Comparison of ENCODE assay signal across 24 cellular contexts in the genomic region with DNA sequence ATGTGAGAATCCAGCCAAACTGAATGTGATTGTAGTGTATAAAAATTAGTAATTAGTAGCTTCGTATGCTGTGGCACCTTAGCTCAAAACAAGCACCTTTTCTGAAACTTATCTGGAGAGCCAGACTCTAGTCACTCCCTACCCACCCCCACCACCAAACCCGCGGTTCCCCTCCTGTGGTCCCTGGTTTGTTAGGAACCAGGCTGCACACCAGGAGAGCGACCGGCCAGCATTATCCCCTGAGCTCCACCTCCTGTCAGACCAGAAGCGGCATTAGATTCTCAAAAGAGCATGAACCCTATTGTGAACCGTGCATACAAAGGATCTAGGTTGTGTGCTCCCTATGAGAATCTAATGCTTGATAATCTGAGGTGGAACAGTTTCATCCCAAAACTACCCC.
"Had no signal": no experiment of that assay in that cellular context is flagged by ENCODE, and none has a peak within 500 bp of the region (broad histone marks: within the 10 kb centered on the region; RNA-seq: fewer than 3 reads in every experiment).

No MANE protein-coding gene starts in this region.

- H3K9ac ChIP-seq: SK-N-SH had no signal

- H3K27me3 ChIP-seq: body of pancreas, Peyer's patch, SJCRH30 had no signal

- H3K27ac ChIP-seq: body of pancreas, Peyer's patch, RWPE1, SJCRH30, VCaP had no signal

- H3K36me3 ChIP-seq: Peyer's patch, SJCRH30 had no signal

- H3K27ac Mint-ChIP-seq: activated CD4-positive, alpha-beta memory T cell treated with anti-CD3 and anti-CD28 coated beads, Interleukin-2, amount 10 ng/mL, durations not matched to agents 7 days and 5 days; activated CD4-positive, alpha-beta T cell treated with anti-CD3 and anti-CD28 coated beads for 36 hours; activated naive CD4-positive, alpha-beta T cell treated with anti-CD3 and anti-CD28 coated beads, Interleukin-2, amount 50 U/mL, for 24 hours; activated T-cell treated with anti-CD3 and anti-CD28 coated beads, Interleukin-2, amount 50 U/mL, for 72 hours had no signal

- H3K9me3 ChIP-seq: body of pancreas, SJCRH30, SK-N-SH had no signal

- H3K4me1 ChIP-seq: body of pancreas, Peyer's patch, SJCRH30 had no signal

- H3K4me3 Mint-ChIP-seq: activated CD4-positive, alpha-beta memory T cell treated with anti-CD3 and anti-CD28 coated beads, Interleukin-2, amount 10 ng/mL, durations not matched to agents 7 days and 5 days; activated CD4-positive, alpha-beta T cell treated with anti-CD3 and anti-CD28 coated beads for 36 hours; activated naive CD4-positive, alpha-beta T cell treated with anti-CD3 and anti-CD28 coated beads, Interleukin-2, amount 50 U/mL, for 24 hours; activated T-cell treated with anti-CD3 and anti-CD28 coated beads, Interleukin-2, amount 50 U/mL, for 72 hours; central memory CD8-positive, alpha-beta T cell had no signal

- DNase-seq: activated CD4-positive, alpha-beta memory T cell treated with anti-CD3 and anti-CD28 coated beads, Interleukin-2, amount 10 ng/mL, durations not matched to agents 7 days and 5 days; activated CD4-positive, alpha-beta T cell treated with anti-CD3 and anti-CD28 coated beads for 36 hours; activated CD4-positive, alpha-beta T cell treated with anti-CD3 and anti-CD28 coated beads, Interleukin-2, amount 50 U/mL, for 1 hour; activated T-cell treated with anti-CD3 and anti-CD28 coated beads for 4 hours; activated T-cell treated with anti-CD3 and anti-CD28 coated beads, Interleukin-2, amount 50 U/mL, for 72 hours; aorta; body of pancreas; Kasumi-1; KBM-7; NCI-H146; NCI-H187 treated with DMSO at 0.1 percent for 48 hours; NCI-H2081 treated with DMSO at 0.1 percent for 48 hours; NCI-H2227 treated with DMSO at 0.1 percent for 48 hours; NCI-H446 treated with DMSO at 0.1 percent for 48 hours; NCI-H524 treated with DMSO at 0.1 percent for 48 hours; Peyer's patch; Right ventricle myocardium superior; SJCRH30; SK-N-SH; T-helper 1 cell had no signal

- H3K4me3 ChIP-seq: body of pancreas, Peyer's patch, SJCRH30 had no signal

- H3K27me3 Mint-ChIP-seq: activated CD4-positive, alpha-beta memory T cell treated with anti-CD3 and anti-CD28 coated beads, Interleukin-2, amount 10 ng/mL, durations not matched to agents 7 days and 5 days; central memory CD8-positive, alpha-beta T cell had no signal

- H3K9me3 Mint-ChIP-seq: activated CD4-positive, alpha-beta memory T cell treated with anti-CD3 and anti-CD28 coated beads, Interleukin-2, amount 10 ng/mL, durations not matched to agents 7 days and 5 days; activated naive CD4-positive, alpha-beta T cell treated with anti-CD3 and anti-CD28 coated beads, Interleukin-2, amount 50 U/mL, for 24 hours had no signal

- H3K4me1 Mint-ChIP-seq: activated CD4-positive, alpha-beta memory T cell treated with anti-CD3 and anti-CD28 coated beads, Interleukin-2, amount 10 ng/mL, durations not matched to agents 7 days and 5 days; activated CD4-positive, alpha-beta T cell treated with anti-CD3 and anti-CD28 coated beads for 36 hours; activated naive CD4-positive, alpha-beta T cell treated with anti-CD3 and anti-CD28 coated beads, Interleukin-2, amount 50 U/mL, for 24 hours; central memory CD8-positive, alpha-beta T cell had no signal

- H3K4me2 ChIP-seq: SK-N-SH had no signal

- H3K36me3 Mint-ChIP-seq: activated naive CD4-positive, alpha-beta T cell treated with anti-CD3 and anti-CD28 coated beads, Interleukin-2, amount 50 U/mL, for 24 hours had no signal
